ENCODE assay signal across 1 cellular context in the genomic region with DNA sequence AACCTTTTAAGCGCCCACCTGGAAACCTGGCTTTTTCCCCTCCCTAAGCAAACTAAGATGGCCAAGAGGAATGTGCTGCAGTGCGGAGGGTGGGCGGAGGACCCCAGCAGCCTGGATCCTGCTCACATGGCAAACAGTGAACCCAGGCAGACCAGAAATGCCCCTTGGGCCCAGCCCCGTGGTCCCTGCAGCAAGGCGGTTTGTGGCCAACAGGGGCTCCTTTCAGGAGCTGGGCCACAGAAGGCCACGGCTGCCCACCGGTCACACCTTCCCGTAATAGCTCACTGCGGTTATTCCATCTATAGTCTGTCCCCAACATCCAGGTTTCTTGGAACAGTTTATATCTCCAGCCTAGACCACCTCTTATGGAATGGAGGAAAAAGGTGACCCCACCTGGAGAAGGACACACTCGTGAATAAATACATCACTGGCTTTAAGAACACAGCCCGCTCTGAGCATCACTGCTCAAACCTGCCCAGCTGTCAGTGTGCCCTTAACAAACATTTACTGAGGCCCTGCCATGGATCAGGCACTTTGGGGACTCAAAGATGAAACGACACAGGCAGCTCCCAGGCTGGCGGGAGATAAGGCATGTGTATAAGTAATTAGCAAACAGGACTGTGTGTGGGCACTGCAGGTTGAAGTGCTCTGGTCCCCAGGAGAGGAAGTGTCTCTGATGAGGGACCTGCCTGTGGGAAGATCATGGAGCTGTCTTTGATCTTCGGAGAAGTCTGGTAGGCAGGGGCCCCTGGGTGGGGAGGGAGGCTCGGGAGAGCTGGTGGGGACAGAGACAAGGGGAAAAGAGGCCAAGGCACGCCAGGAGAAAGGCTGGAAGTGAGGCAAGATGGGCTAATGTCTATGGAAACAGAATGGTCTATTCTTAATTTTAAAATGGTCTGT.
TF ChIP-seq lines count a peak whose summit lies in the region.

No MANE protein-coding gene starts in this region.

TF ChIP-seq in HepG2, 621 proteins besides CTCF, POLR2A, EP300 and RAD21 (continued from another document and continues in another):
- TF ChIP-seq, protein P1, sequence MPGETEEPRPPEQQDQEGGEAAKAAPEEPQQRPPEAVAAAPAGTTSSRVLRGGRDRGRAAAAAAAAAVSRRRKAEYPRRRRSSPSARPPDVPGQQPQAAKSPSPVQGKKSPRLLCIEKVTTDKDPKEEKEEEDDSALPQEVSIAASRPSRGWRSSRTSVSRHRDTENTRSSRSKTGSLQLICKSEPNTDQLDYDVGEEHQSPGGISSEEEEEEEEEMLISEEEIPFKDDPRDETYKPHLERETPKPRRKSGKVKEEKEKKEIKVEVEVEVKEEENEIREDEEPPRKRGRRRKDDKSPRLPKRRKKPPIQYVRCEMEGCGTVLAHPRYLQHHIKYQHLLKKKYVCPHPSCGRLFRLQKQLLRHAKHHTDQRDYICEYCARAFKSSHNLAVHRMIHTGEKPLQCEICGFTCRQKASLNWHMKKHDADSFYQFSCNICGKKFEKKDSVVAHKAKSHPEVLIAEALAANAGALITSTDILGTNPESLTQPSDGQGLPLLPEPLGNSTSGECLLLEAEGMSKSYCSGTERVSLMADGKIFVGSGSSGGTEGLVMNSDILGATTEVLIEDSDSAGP (CRISPR knock-in tag; IDR thresholded peaks at IDR 0.05; ENCODE audit: borderline replicate concordance), result peak; percentile 84
- TF ChIP-seq HMG20B (CRISPR knock-in tag; conservative IDR thresholded peaks at IDR 0.05), result peak; percentile 92
- TF ChIP-seq ZNF644 (CRISPR knock-in tag; IDR thresholded peaks at IDR 0.05; ENCODE audit: low read depth), result peak; percentile 80; the same call in 1 of the 2 replicates
- TF ChIP-seq ZNF12 (CRISPR knock-in tag; IDR thresholded peaks at IDR 0.05), result peak; percentile 74; the same call in 1 of the 2 replicates
- TF ChIP-seq SP5 (CRISPR knock-in tag; IDR thresholded peaks at IDR 0.05; ENCODE audit: borderline replicate concordance, low read depth), result peak; percentile 84
- peak; percentile 95; the same call in 1 of the 2 replicates for TF ChIP-seq MEIS1 (CRISPR knock-in tag; IDR thresholded peaks at IDR 0.05; ENCODE audit: borderline replicate concordance)
- TF ChIP-seq, protein P2, sequence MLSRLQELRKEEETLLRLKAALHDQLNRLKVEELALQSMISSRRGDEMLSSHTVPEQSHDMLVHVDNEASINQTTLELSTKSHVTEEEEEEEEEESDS (CRISPR knock-in tag; IDR thresholded peaks at IDR 0.05; ENCODE audit: borderline replicate concordance), result no peak
- peak; percentile 80; the same call in 1 of the 2 replicates for TF ChIP-seq NFKBIZ (CRISPR knock-in tag; IDR thresholded peaks at IDR 0.05)
- 0 out of 2 replicates have a peak, but pooled peaks have one; percentile 44 for TF ChIP-seq BRCA1 (CRISPR knock-in tag; IDR thresholded peaks at IDR 0.05)
- TF ChIP-seq ZKSCAN5 (CRISPR knock-in tag; IDR thresholded peaks at IDR 0.05), result peak; percentile 10; the same call in 1 of the 2 replicates
- TF ChIP-seq, protein P3, sequence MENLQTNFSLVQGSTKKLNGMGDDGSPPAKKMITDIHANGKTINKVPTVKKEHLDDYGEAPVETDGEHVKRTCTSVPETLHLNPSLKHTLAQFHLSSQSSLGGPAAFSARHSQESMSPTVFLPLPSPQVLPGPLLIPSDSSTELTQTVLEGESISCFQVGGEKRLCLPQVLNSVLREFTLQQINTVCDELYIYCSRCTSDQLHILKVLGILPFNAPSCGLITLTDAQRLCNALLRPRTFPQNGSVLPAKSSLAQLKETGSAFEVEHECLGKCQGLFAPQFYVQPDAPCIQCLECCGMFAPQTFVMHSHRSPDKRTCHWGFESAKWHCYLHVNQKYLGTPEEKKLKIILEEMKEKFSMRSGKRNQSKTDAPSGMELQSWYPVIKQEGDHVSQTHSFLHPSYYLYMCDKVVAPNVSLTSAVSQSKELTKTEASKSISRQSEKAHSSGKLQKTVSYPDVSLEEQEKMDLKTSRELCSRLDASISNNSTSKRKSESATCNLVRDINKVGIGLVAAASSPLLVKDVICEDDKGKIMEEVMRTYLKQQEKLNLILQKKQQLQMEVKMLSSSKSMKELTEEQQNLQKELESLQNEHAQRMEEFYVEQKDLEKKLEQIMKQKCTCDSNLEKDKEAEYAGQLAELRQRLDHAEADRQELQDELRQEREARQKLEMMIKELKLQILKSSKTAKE (CRISPR knock-in tag; IDR thresholded peaks at IDR 0.05; ENCODE audit: borderline replicate concordance), result peak; percentile 97
- peak; percentile 77; the same call in 1 of the 2 replicates for TF ChIP-seq ZMAT3 (CRISPR knock-in tag; conservative IDR thresholded peaks at IDR 0.05)
- no peak for TF ChIP-seq TBL1XR1 (IDR thresholded peaks at IDR 0.05; ENCODE audit: borderline replicate concordance, low read length, partially characterized antibody)
- no peak; the same call in 1 of the 2 replicates for TF ChIP-seq KLF12 (CRISPR knock-in tag; IDR thresholded peaks at IDR 0.05; ENCODE audit: borderline replicate concordance)
- TF ChIP-seq, protein P4, sequence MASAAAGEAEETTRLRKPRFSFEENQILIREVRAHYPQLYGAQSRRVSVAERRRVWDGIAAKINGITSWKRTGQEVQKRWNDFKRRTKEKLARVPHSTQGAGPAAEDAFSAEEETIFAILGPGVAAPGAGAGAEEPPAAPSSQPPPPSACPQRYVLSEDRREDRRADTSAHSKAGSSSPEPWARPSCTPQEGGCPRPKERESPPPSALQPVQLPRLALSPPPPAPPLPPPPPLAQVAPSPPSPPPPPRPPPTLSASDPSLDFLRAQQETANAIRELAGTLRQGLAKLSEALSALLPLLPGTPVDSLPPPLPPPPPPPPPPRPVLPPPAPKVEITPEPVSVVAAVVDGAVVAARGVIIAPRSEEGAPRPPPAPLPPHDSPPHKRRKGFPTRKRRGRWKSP (CRISPR knock-in tag; IDR thresholded peaks at IDR 0.05), result peak; percentile 78; the same call in 1 of the 2 replicates
- no peak for TF ChIP-seq PTBP1 (IDR thresholded peaks at IDR 0.05; ENCODE audit: low read depth, low read length, poor library complexity, severe bottlenecking)
- TF ChIP-seq ZNF558 (CRISPR knock-in tag; IDR thresholded peaks at IDR 0.05; ENCODE audit: borderline replicate concordance), result peak; percentile 85; the same call in 1 of the 2 replicates
- TF ChIP-seq ZNF678 (CRISPR knock-in tag; IDR thresholded peaks at IDR 0.05), result no peak
- TF ChIP-seq, protein P5, sequence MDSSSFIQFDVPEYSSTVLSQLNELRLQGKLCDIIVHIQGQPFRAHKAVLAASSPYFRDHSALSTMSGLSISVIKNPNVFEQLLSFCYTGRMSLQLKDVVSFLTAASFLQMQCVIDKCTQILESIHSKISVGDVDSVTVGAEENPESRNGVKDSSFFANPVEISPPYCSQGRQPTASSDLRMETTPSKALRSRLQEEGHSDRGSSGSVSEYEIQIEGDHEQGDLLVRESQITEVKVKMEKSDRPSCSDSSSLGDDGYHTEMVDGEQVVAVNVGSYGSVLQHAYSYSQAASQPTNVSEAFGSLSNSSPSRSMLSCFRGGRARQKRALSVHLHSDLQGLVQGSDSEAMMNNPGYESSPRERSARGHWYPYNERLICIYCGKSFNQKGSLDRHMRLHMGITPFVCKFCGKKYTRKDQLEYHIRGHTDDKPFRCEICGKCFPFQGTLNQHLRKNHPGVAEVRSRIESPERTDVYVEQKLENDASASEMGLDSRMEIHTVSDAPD (CRISPR knock-in tag; IDR thresholded peaks at IDR 0.05), result peak; percentile 95
- no peak for TF ChIP-seq NFIB (CRISPR knock-in tag; IDR thresholded peaks at IDR 0.05; ENCODE audit: borderline replicate concordance)
- TF ChIP-seq RFXAP (CRISPR knock-in tag; IDR thresholded peaks at IDR 0.05; ENCODE audit: borderline replicate concordance), result peak; percentile 79
- TF ChIP-seq HOXA5 (CRISPR knock-in tag; IDR thresholded peaks at IDR 0.05), result 0 out of 2 replicates have a peak, but pooled peaks have one; percentile 39
- TF ChIP-seq AKAP8 (CRISPR knock-in tag; IDR thresholded peaks at IDR 0.05), result peak; percentile 58; the same call in 1 of the 2 replicates
- peak; percentile 56 for TF ChIP-seq U2AF1 (optimal IDR thresholded peaks at IDR 0.05; ENCODE audit: low read depth, low read length)
- TF ChIP-seq ZNF274 (CRISPR knock-in tag; IDR thresholded peaks at IDR 0.05), result peak; percentile 19; the same call in 1 of the 2 replicates
- TF ChIP-seq ZNF451 (CRISPR knock-in tag; IDR thresholded peaks at IDR 0.05), result 0 out of 2 replicates have a peak, but pooled peaks have one; percentile 53
- TF ChIP-seq, protein P6, sequence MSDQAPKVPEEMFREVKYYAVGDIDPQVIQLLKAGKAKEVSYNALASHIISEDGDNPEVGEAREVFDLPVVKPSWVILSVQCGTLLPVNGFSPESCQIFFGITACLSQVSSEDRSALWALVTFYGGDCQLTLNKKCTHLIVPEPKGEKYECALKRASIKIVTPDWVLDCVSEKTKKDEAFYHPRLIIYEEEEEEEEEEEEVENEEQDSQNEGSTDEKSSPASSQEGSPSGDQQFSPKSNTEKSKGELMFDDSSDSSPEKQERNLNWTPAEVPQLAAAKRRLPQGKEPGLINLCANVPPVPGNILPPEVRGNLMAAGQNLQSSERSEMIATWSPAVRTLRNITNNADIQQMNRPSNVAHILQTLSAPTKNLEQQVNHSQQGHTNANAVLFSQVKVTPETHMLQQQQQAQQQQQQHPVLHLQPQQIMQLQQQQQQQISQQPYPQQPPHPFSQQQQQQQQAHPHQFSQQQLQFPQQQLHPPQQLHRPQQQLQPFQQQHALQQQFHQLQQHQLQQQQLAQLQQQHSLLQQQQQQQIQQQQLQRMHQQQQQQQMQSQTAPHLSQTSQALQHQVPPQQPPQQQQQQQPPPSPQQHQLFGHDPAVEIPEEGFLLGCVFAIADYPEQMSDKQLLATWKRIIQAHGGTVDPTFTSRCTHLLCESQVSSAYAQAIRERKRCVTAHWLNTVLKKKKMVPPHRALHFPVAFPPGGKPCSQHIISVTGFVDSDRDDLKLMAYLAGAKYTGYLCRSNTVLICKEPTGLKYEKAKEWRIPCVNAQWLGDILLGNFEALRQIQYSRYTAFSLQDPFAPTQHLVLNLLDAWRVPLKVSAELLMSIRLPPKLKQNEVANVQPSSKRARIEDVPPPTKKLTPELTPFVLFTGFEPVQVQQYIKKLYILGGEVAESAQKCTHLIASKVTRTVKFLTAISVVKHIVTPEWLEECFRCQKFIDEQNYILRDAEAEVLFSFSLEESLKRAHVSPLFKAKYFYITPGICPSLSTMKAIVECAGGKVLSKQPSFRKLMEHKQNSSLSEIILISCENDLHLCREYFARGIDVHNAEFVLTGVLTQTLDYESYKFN (CRISPR knock-in tag; conservative IDR thresholded peaks at IDR 0.05), result peak; percentile 96
- peak; percentile 5; the same call in 1 of the 2 replicates for TF ChIP-seq SRF (IDR thresholded peaks at IDR 0.05; ENCODE audit: low read depth, low read length)
- TF ChIP-seq, protein P7, sequence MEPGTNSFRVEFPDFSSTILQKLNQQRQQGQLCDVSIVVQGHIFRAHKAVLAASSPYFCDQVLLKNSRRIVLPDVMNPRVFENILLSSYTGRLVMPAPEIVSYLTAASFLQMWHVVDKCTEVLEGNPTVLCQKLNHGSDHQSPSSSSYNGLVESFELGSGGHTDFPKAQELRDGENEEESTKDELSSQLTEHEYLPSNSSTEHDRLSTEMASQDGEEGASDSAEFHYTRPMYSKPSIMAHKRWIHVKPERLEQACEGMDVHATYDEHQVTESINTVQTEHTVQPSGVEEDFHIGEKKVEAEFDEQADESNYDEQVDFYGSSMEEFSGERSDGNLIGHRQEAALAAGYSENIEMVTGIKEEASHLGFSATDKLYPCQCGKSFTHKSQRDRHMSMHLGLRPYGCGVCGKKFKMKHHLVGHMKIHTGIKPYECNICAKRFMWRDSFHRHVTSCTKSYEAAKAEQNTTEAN (CRISPR knock-in tag; conservative IDR thresholded peaks at IDR 0.05), result peak; percentile 37; the same call in 1 of the 2 replicates
- TF ChIP-seq KLF15 (CRISPR knock-in tag; IDR thresholded peaks at IDR 0.05; ENCODE audit: borderline replicate concordance), result no peak
- TF ChIP-seq TCF7L2 (IDR thresholded peaks at IDR 0.05; ENCODE audit: low read depth, low read length), result peak; percentile 60
- TF ChIP-seq KMT2A (CRISPR knock-in tag; IDR thresholded peaks at IDR 0.05), result peak; percentile 44; the same call in 1 of the 2 replicates
- no peak for TF ChIP-seq ZBTB1 (CRISPR knock-in tag; IDR thresholded peaks at IDR 0.05; ENCODE audit: borderline replicate concordance)
- no peak for TF ChIP-seq POLR2AphosphoS5 (IDR thresholded peaks at IDR 0.05; ENCODE audit: low read depth, low read length)
- peak; percentile 87 for TF ChIP-seq MEF2D (CRISPR knock-in tag; IDR thresholded peaks at IDR 0.05)
- TF ChIP-seq TBP (CRISPR knock-in tag; IDR thresholded peaks at IDR 0.05), result no peak
- TF ChIP-seq ZNF816 (CRISPR knock-in tag; IDR thresholded peaks at IDR 0.05; ENCODE audit: borderline replicate concordance), result no peak
- TF ChIP-seq KLF11 (CRISPR knock-in tag; IDR thresholded peaks at IDR 0.05), result peak; percentile 46; the same call in 1 of the 2 replicates
- TF ChIP-seq ZNF292 (CRISPR knock-in tag; IDR thresholded peaks at IDR 0.05; ENCODE audit: borderline replicate concordance, low read depth), result peak; percentile 97; the same call in 1 of the 2 replicates
- TF ChIP-seq ZNF552 (CRISPR knock-in tag; IDR thresholded peaks at IDR 0.05; ENCODE audit: borderline replicate concordance), result no peak
- TF ChIP-seq KMT2B (CRISPR knock-in tag; IDR thresholded peaks at IDR 0.05), result no peak
- peak; percentile 77 for TF ChIP-seq NRL (CRISPR knock-in tag; IDR thresholded peaks at IDR 0.05; ENCODE audit: borderline replicate concordance)
- TF ChIP-seq GATAD2A (CRISPR knock-in tag; IDR thresholded peaks at IDR 0.05), result peak; percentile 91
- TF ChIP-seq ZNF878 (CRISPR knock-in tag; IDR thresholded peaks at IDR 0.05), result 0 out of 2 replicates have a peak, but pooled peaks have one; percentile 60
- peak; percentile 77 for TF ChIP-seq KDM2A (CRISPR knock-in tag; IDR thresholded peaks at IDR 0.05; ENCODE audit: borderline replicate concordance, low read depth)
- 0 out of 2 replicates have a peak, but pooled peaks have one; percentile 31 for TF ChIP-seq RELA (CRISPR knock-in tag; IDR thresholded peaks at IDR 0.05)
- TF ChIP-seq SOX5 (CRISPR knock-in tag; IDR thresholded peaks at IDR 0.05; ENCODE audit: borderline replicate concordance), result peak; percentile 85
- peak; percentile 71; the same call in 1 of the 2 replicates for TF ChIP-seq CCDC6 (CRISPR knock-in tag; IDR thresholded peaks at IDR 0.05)
- no peak; the same call in 1 of the 2 replicates for TF ChIP-seq SALL2 (CRISPR knock-in tag; IDR thresholded peaks at IDR 0.05)
- TF ChIP-seq HNRNPH1 (optimal IDR thresholded peaks at IDR 0.05; ENCODE audit: low read depth, low read length), result no peak
- TF ChIP-seq, protein P8, sequence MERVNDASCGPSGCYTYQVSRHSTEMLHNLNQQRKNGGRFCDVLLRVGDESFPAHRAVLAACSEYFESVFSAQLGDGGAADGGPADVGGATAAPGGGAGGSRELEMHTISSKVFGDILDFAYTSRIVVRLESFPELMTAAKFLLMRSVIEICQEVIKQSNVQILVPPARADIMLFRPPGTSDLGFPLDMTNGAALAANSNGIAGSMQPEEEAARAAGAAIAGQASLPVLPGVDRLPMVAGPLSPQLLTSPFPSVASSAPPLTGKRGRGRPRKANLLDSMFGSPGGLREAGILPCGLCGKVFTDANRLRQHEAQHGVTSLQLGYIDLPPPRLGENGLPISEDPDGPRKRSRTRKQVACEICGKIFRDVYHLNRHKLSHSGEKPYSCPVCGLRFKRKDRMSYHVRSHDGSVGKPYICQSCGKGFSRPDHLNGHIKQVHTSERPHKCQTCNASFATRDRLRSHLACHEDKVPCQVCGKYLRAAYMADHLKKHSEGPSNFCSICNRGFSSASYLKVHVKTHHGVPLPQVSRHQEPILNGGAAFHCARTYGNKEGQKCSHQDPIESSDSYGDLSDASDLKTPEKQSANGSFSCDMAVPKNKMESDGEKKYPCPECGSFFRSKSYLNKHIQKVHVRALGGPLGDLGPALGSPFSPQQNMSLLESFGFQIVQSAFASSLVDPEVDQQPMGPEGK (CRISPR knock-in tag; IDR thresholded peaks at IDR 0.05), result peak; percentile 90
- peak; percentile 68; the same call in 1 of the 2 replicates for TF ChIP-seq ZNF446 (CRISPR knock-in tag; IDR thresholded peaks at IDR 0.05)
